In genomic region chr19:9621156-9622037, GRCh38 we compare ENCODE assay signal across 8 cellular contexts. TPM values are rescaled to one million over a fixed set of nuclear protein-coding genes. Genes with fewer than 3 reads are reported as not detected.
DNase-seq lines count a peak whose midpoint lies in the region; ATAC-seq and TF ChIP-seq lines count a peak whose summit lies in the region.

Gene ZNF561 (minus strand): TSS chr19:9621232. CDS start chr19:9619456, 1,776 bp downstream.

- CTCF ChIA-PET in RWPE1 (lab: Yijun Ruan, JAX): interaction anchor here (0.6 to 0.7 kb wide), 2 partner anchors 19 to 24 kb away, joined by 3 to 4 read pairs; no protein-coding TSS in a partner anchor

- peaks cover 49% of the 10 kb centered on the region for H3K36me3 Mint-ChIP-seq in activated T-helper 17 cell treated with anti-CD3 and anti-CD28 coated beads, Interleukin-2, amount 50 U/mL, for 72 hours (ENCODE audit: low read depth)
- no peaks in the 10 kb centered on the region for H3K36me3 Mint-ChIP-seq in natural killer cell

- DNase-seq in DMS 273 (lab: John Stamatoyannopoulos, UW; ENCODE audit: unreplicated experiment): peak; percentile 93
- DNase-seq in LHCN-M2 (ENCODE audit: low read depth): peak; percentile 85
- DNase-seq in RWPE1 (ENCODE audit: low spot score): peak; percentile 85
- DNase-seq in fibroblast of peridontal ligament (ENCODE audit: extremely low read depth): peak; percentile 91
- peak; percentile 86 for DNase-seq in natural killer cell
- peak; percentile 81 to 94 (median 84) for DNase-seq in stimulated activated naive CD4-positive, alpha-beta T cell (lab: John Stamatoyannopoulos, UW)

- ATAC-seq in GM21723 (IDR thresholded peaks at IDR 0.05; ENCODE audit: unreplicated experiment) (peak; percentile 77), natural killer cell (peak; percentile 85 to 93 (median 92))
- peak; percentile 93 for ATAC-seq in activated T-helper 17 cell treated with anti-CD3 and anti-CD28 coated beads, Interleukin-2, amount 50 U/mL, for 72 hours (replicated peaks)

- no peaks in the 10 kb centered on the region for H3K27me3 Mint-ChIP-seq in activated T-helper 17 cell treated with anti-CD3 and anti-CD28 coated beads, Interleukin-2, amount 50 U/mL, for 72 hours
- no peaks in the 10 kb centered on the region for H3K27me3 Mint-ChIP-seq in natural killer cell (ENCODE audit: low read depth in 2 of 2)

- TF ChIP-seq CTCF in RWPE1 (conservative IDR thresholded peaks at IDR 0.05; ENCODE audit: low read depth) (no peak), natural killer cell (IDR thresholded peaks at IDR 0.05) (no peak)

- intact Hi-C loops in natural killer cell (cut with micrococcal nuclease): loop anchor here (1.0 to 10.0 kb wide), 7 partner anchors 39 to 477 kb away; partner anchors contain the start of genes ZNF121, ZNF266, ZNF317 and ZNF562

- peak within 1 kb of the TSS; percentile 95 for H3K27ac ChIP-seq in RWPE1

- H3K4me1 Mint-ChIP-seq in activated T-helper 17 cell treated with anti-CD3 and anti-CD28 coated beads, Interleukin-2, amount 50 U/mL, for 72 hours: peaks cover 14% of the 10 kb centered on the region
- H3K4me1 Mint-ChIP-seq in natural killer cell: peaks cover 22 to 27% of the 10 kb centered on the region in 2 donors

- H3K27ac Mint-ChIP-seq in activated T-helper 17 cell treated with anti-CD3 and anti-CD28 coated beads, Interleukin-2, amount 50 U/mL, for 72 hours: peak within 1 kb of the TSS; percentile 100
- H3K27ac Mint-ChIP-seq in natural killer cell: peak within 1 kb of the TSS; percentile 97 to 100

- POLR2A ChIA-PET in RWPE1 (lab: Yijun Ruan, JAX; ENCODE audit: low non-redundant PET): interaction anchor here (1.5 kb wide), 1 partner anchor 37 kb away, joined by 3 read pairs; no protein-coding TSS in a partner anchor

- no peaks in the 10 kb centered on the region for H3K9me3 Mint-ChIP-seq in activated T-helper 17 cell treated with anti-CD3 and anti-CD28 coated beads, Interleukin-2, amount 50 U/mL, for 72 hours
- peaks cover 0 to 2% of the 10 kb centered on the region in 2 donors for H3K9me3 Mint-ChIP-seq in natural killer cell

- H3K4me3 Mint-ChIP-seq in activated T-helper 17 cell treated with anti-CD3 and anti-CD28 coated beads, Interleukin-2, amount 50 U/mL, for 72 hours: peak within 1 kb of the TSS; percentile 100
- H3K4me3 Mint-ChIP-seq in natural killer cell: peak within 1 kb of the TSS; percentile 97

RNA-seq across cellular contexts. Expression of gene ZNF561, which starts in this region (rescaled TPM):
- 31.6 and 37.3 TPM in 2 replicates for total RNA-seq in LHCN-M2 (2014; rRNA removed)
- 24.6 TPM for polyA plus RNA-seq in LHCN-M2 (2012)
- total RNA-seq in activated T-helper 17 cell treated with anti-CD3 and anti-CD28 coated beads, Interleukin-2, amount 50 U/mL, for 72 hours: 10 to 100 TPM; 26.1 to 32.2 TPM
- total RNA-seq in natural killer cell: 10 to 100 TPM; 32.2 to 47.3 (median 36.9) TPM

Comparison
In these comparisons a context has a peak if more than half of its experiments do, and no peak if none do; other contexts are left out.
1. Peak in every context shown above with its lines: DNase-seq, ATAC-seq and H3K27ac ChIP-seq.